ENCODE assay signal across 20 cellular contexts in genomic region chr10:102605712-102606111, GRCh38. TPM values are rescaled to one million over a fixed set of nuclear protein-coding genes. Genes with fewer than 3 reads are reported as not detected.
DNase-seq lines count a peak whose midpoint lies in the region; ATAC-seq, FAIRE-seq and TF ChIP-seq lines count a peak whose summit lies in the region.
"Had no signal": no experiment of that assay in that cellular context is flagged by ENCODE, and none has a peak within 500 bp of the region (broad histone marks: within the 10 kb centered on the region; RNA-seq: fewer than 3 reads in every experiment).

No MANE protein-coding gene starts in this region.

- FAIRE-seq in RCC 7860 (lab: Jason Lieb, UNC) (peak; percentile 92), GM12892 (lab: Jason Lieb, UNC) (no peak)
- FAIRE-seq: endometrium, G401.6 had no signal

- peak; percentile 56 for DNase-seq in Daoy (ENCODE audit: low read depth)
- DNase-seq in RCC 7860 (ENCODE audit: low spot score), result peak; percentile 89
- DNase-seq in epithelial cell of esophagus (ENCODE audit: low read depth), result peak; percentile 30
- peak; percentile 84 for DNase-seq in renal cortical epithelial cell (ENCODE audit: low read depth)
- no peak for DNase-seq in activated CD8-positive, alpha-beta memory T cell treated with anti-CD3 and anti-CD28 coated beads for 24 hours
- DNase-seq in GM12892 (ENCODE audit: insufficient read length), result no peak
- DNase-seq: activated CD4-positive, alpha-beta T cell treated with anti-CD3 and anti-CD28 coated beads, Interleukin-2, amount 50 U/mL, for 4 hours; activated naive CD4-positive, alpha-beta T cell treated with Interleukin-2 at 50 U/mL for 16 hours; AML-193; colonic mucosa; foreskin melanocyte; NCI-H1694 treated with DMSO at 0.1 percent for 48 hours; stimulated activated CD4-positive, alpha-beta T cell treated with anti-CD3 and anti-CD28 coated beads, Interleukin-2, amount 100 ng/mL, for 24 hours; WERI-Rb-1 had no signal

- ATAC-seq in HG03108 (IDR thresholded peaks at IDR 0.05; ENCODE audit: unreplicated experiment), result no peak
- ATAC-seq in HG02678 (IDR thresholded peaks at IDR 0.05; ENCODE audit: unreplicated experiment), result no peak
- ATAC-seq: left lobe of liver, Right ventricle myocardium inferior had no signal

- no peak for TF ChIP-seq CTCF in epithelial cell of esophagus (IDR thresholded peaks at IDR 0.05; ENCODE audit: insufficient read depth, low read depth, low read length, missing control alignments)

- no peak for TF ChIP-seq POLR2A in GM12892 (IDR thresholded peaks at IDR 0.05; ENCODE audit: low read depth, low read length)

- no peak overlapping the region for H3K4me3 ChIP-seq in epithelial cell of esophagus (ENCODE audit: low read length)
- H3K4me3 ChIP-seq: colonic mucosa had no signal

RNA-seq across cellular contexts. Expression of gene TRIM8, which starts 38.6 kb away (rescaled TPM):
- 39.8 and 54.1 TPM in 2 replicates for total RNA-seq in Daoy (2014; rRNA removed; shearing (Covaris generic))
- total RNA-seq in renal cortical epithelial cell, result 47.2 and 146 TPM in 2 replicates
- polyA plus RNA-seq in GM12892 (2012; ENCODE audit: missing spikeins), result 25.0 TPM

Comparison
In these comparisons a context has a peak if more than half of its experiments do, and no peak if none do; other contexts are left out.
1. DNase-seq: peak in Daoy (single experiment), RCC 7860 (single experiment), epithelial cell of esophagus (single experiment) and renal cortical epithelial cell (single experiment); none in activated CD8-positive, alpha-beta memory T cell treated with anti-CD3 and anti-CD28 coated beads for 24 hours (single experiment) and GM12892 (single experiment).